Comparison of ENCODE assay signal across 1 cellular context in genomic region chr7:94969434-94970084, GRCh38.
TF ChIP-seq lines count a peak whose summit lies in the region.

No MANE protein-coding gene starts in this region.

TF ChIP-seq in GM23338, 12 proteins besides CTCF, POLR2A, EP300 and RAD21 (continued from another document):
- TF ChIP-seq EZH2phosphoT487 (IDR thresholded peaks at IDR 0.05; ENCODE audit: unreplicated experiment) = no peak
- no peak for TF ChIP-seq ZNF114 (CRISPR knock-in tag; IDR thresholded peaks at IDR 0.05)
- no peak for TF ChIP-seq CREB1 (CRISPR knock-in tag; IDR thresholded peaks at IDR 0.05; ENCODE audit: low read depth)
- no peak for TF ChIP-seq ZNF331 (CRISPR knock-in tag; IDR thresholded peaks at IDR 0.05; ENCODE audit: low read depth)
- TF ChIP-seq POLR2AphosphoS5 (IDR thresholded peaks at IDR 0.05; ENCODE audit: low read depth) = no peak
- TF ChIP-seq STAT1 (IDR thresholded peaks at IDR 0.05; ENCODE audit: unreplicated experiment) = no peak
- no peak for TF ChIP-seq EZH2 (IDR thresholded peaks at IDR 0.05; ENCODE audit: low read depth, unreplicated experiment)
- TF ChIP-seq JUNB (IDR thresholded peaks at IDR 0.05; ENCODE audit: unreplicated experiment) = no peak
TF ChIP-seq in GM23338: peak in this region for 0.
